In the genomic region with DNA sequence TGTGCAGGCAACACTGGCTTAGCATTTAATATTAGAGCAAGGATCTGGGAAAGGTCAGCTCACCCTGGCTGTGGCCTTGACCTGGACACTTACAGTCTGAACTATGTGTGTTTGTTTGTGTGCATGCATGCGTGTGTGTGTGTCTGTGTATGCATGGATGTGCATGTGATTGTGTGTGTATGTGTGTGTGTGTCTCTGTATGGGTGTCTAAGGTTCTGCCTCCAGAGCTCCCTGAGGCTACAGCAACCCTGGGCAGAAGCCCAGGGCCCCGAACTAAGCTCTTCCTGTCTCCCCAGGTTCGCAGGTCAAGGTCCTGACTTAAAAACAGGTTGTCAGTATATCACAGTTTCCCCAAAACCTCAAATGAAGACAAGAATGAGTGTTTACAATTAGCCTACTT, we compare ENCODE assay signal across 18 cellular contexts. TPM values are rescaled to one million over a fixed set of nuclear protein-coding genes. Genes with fewer than 3 reads are reported as not detected.
"Had no signal": no experiment of that assay in that cellular context is flagged by ENCODE, and none has a peak within 500 bp of the region (broad histone marks: within the 10 kb centered on the region; RNA-seq: fewer than 3 reads in every experiment).

No MANE protein-coding gene starts in this region.

- ATAC-seq: esophagus mucosa; gastrocnemius medialis; heart left ventricle; psoas muscle; right cardiac atrium; stimulated activated naive CD8-positive, alpha-beta T cell treated with anti-CD3 and anti-CD28 coated beads, Interleukin-15, Interleukin-2, amounts not matched to agents 100 U/mL and 50 U/mL, for 24 hours had no signal

- H3K4me3 ChIP-seq: gastrocnemius medialis, heart left ventricle, psoas muscle, skin epidermis had no signal

- H3K36me3 ChIP-seq: gastrocnemius medialis, heart left ventricle had no signal

- H3K27ac ChIP-seq: gastrocnemius medialis, psoas muscle, skin epidermis had no signal

- H3K27me3 ChIP-seq: gastrocnemius medialis, heart left ventricle had no signal

- H3K4me1 ChIP-seq: psoas muscle had no signal

- DNase-seq: activated CD4-positive, alpha-beta memory T cell treated with anti-CD3 and anti-CD28 coated beads for 36 hours; activated CD4-positive, alpha-beta T cell treated with anti-CD3 and anti-CD28 coated beads for 4 hours; activated naive CD4-positive, alpha-beta T cell treated with Interleukin-2 at 50 U/mL for 16 hours; activated naive CD8-positive, alpha-beta T cell treated with anti-CD3 and anti-CD28 coated beads, Interleukin-2, amount 10 ng/mL, durations not matched to agents 7 days and 5 days; activated T-cell treated with anti-CD3 and anti-CD28 coated beads for 4 hours; amygdala; cortex of kidney; effector CD4-positive, alpha-beta T cell; gastrocnemius medialis; heart left ventricle; immature natural killer cell; psoas muscle; right cardiac atrium; stimulated activated naive CD8-positive, alpha-beta T cell treated with anti-CD3 and anti-CD28 coated beads, Interleukin-15, Interleukin-2, amounts not matched to agents 100 U/mL and 50 U/mL, for 24 hours; SW 1271 had no signal

- H3K9me3 ChIP-seq: gastrocnemius medialis, psoas muscle had no signal

RNA-seq across cellular contexts. Expression of gene SUSD5, which starts 51.3 kb away (rescaled TPM):
- total RNA-seq: activated CD4-positive, alpha-beta memory T cell treated with anti-CD3 and anti-CD28 coated beads for 36 hours; activated naive CD8-positive, alpha-beta T cell treated with anti-CD3 and anti-CD28 coated beads, Interleukin-2, amount 10 ng/mL, durations not matched to agents 7 days and 5 days; activated T-helper 2 cell treated with anti-CD3 and anti-CD28 coated beads, Interferon-gamma antibody, Interleukin-2, Interleukin-4, amounts not matched to agents 10 μg/mL and 5 μg/mL and 100 μg/mL, durations not matched to agents 14 hours and 24 hours and 36 hours had no signal
- polyA plus RNA-seq: immature natural killer cell had no signal
